Comparison of ENCODE assay signal across 16 cellular contexts in the genomic region with DNA sequence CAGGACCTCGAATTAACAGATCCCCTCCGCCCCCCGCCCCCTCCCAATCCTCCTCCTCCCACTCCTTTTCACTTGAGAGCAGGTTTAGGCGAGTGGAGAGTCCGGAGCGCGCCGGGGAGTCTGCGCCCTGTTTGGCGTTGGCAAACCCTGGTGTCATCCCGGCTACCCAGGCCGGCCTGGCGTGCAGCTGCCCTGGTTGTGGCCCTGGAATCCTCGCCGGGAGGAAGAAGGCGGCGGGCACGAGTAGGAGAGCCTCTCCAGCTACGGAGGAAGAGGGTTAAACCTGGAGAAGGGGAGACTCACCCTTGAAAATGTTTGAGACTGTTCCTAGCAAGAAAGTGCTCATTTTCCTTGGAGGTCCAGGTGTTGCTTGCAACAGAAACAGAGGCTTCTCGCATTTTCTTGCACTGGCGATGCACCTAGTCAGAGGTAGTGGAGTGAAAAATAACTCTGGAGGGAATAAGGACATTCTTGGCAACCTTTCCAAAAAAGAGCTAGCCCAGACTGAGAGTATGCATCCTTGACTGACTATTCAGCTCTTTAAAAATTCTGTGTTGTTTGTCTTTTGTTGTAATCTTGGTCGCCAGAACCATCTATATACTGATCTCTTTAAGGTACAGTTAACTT. TPM values are rescaled to one million over a fixed set of nuclear protein-coding genes. Genes with fewer than 3 reads are reported as not detected.
DNase-seq lines count a peak whose midpoint lies in the region; ATAC-seq, FAIRE-seq and TF ChIP-seq lines count a peak whose summit lies in the region.
"Had no signal": no experiment of that assay in that cellular context is flagged by ENCODE, and none has a peak within 500 bp of the region (broad histone marks: within the 10 kb centered on the region; RNA-seq: fewer than 3 reads in every experiment).

No MANE protein-coding gene starts in this region.

- H3K56ac ChIP-seq in H1 (replicated peaks; ENCODE audit: insufficient read length, low read depth, low read length): no peak overlapping the region

- H2AK5ac ChIP-seq in H1 (ENCODE audit: low read depth, low read length): no peak overlapping the region

- no peak for TF ChIP-seq CTCF in breast epithelium (IDR thresholded peaks at IDR 0.05)
- TF ChIP-seq CTCF in mammary epithelial cell (conservative IDR thresholded peaks at IDR 0.05 in 1 of 2, IDR thresholded peaks at IDR 0.05 in 1 of 2; ENCODE audit: extremely low read depth in 1 of 2, insufficient read depth in 1 of 2, low read depth in 1 of 2, low read length in 2 of 2): no peak
- no peak for TF ChIP-seq CTCF in H1 (IDR thresholded peaks at IDR 0.05; ENCODE audit: control extremely low read depth in 1 of 3, insufficient read depth in 1 of 3, low read depth in 1 of 3, low read length in 3 of 3)
- TF ChIP-seq CTCF in BE2C (IDR thresholded peaks at IDR 0.05; ENCODE audit: low read depth, low read length): no peak
- TF ChIP-seq CTCF in tibial nerve (IDR thresholded peaks at IDR 0.05): no peak

- no peak overlapping the region for H4K8ac ChIP-seq in H1 (ENCODE audit: extremely low read depth, insufficient read depth, low read length)

- no peak overlapping the region for H3K4ac ChIP-seq in H1 (replicated peaks; ENCODE audit: insufficient read length, low read depth, low read length)

- FAIRE-seq in H1 (lab: Jason Lieb, UNC): no peak

- no peak overlapping the region for H3K14ac ChIP-seq in H1 (ENCODE audit: insufficient read length)

- no peak for TF ChIP-seq EP300 in H1 (IDR thresholded peaks at IDR 0.05; ENCODE audit: borderline replicate concordance in 1 of 2, low read depth in 2 of 2, low read length in 2 of 2)
- no peak for TF ChIP-seq EP300 in tibial nerve (IDR thresholded peaks at IDR 0.05)

- no TSS peak for BruUV-seq in mammary epithelial cell (replicated peaks; lab: Mats Ljungman, UMichigan)

- WGBS in mammary epithelial cell (ENCODE audit: low coverage, missing lambda C conversion rate): 36% methylated on average over 6 of the region's 22 CpGs
- WGBS in H1 (ENCODE audit: extremely low coverage in 1 of 2, insufficient coverage in 1 of 2, insufficient read length in 1 of 2, insufficient replicate concordance in 2 of 2, low coverage in 1 of 2, low lambda C conversion rate in 2 of 2, missing lambda C conversion rate in 1 of 2), 2 experiments: 3% methylated on average over 22 of the region's 22 CpGs; no CpG with 5 or more reads in 1 of the 2 experiments
- WGBS in tibial nerve, 2 donors: 16 to 17% methylated on average over 17 to 22 of the region's 22 CpGs

- peak overlapping the region in 2 of 3 donors; percentile 35 to 57 for H3K4me3 ChIP-seq in breast epithelium
- H3K4me3 ChIP-seq in mammary epithelial cell (replicated peaks in 1 of 3; ENCODE audit: insufficient read depth in 1 of 3, low read depth in 2 of 3, low read length in 3 of 3): no peak overlapping the region
- peak overlapping the region; percentile 67 to 86 (median 70) for H3K4me3 ChIP-seq in H1 (ENCODE audit: extremely low read depth in 1 of 4, insufficient read depth in 2 of 4, low read depth in 3 of 4, low read length in 4 of 4)
- no peak overlapping the region for H3K4me3 ChIP-seq in naive thymus-derived CD4-positive, alpha-beta T cell (ENCODE audit: low read length)
- H3K4me3 ChIP-seq in BE2C (ENCODE audit: low read depth, low read length): no peak overlapping the region
- no peak overlapping the region for H3K4me3 ChIP-seq in tibial nerve
- H3K4me3 ChIP-seq: ovary had no signal

- no peak for TF ChIP-seq POLR2A in breast epithelium (IDR thresholded peaks at IDR 0.05)
- TF ChIP-seq POLR2A in H1 (IDR thresholded peaks at IDR 0.05; ENCODE audit: control extremely low read depth in 1 of 2, low read depth in 2 of 2, low read length in 2 of 2): no peak
- TF ChIP-seq POLR2A in tibial nerve (IDR thresholded peaks at IDR 0.05): no peak

- TF ChIP-seq RAD21 in H1 (IDR thresholded peaks at IDR 0.05 in 1 of 2, conservative IDR thresholded peaks at IDR 0.05 in 1 of 2; ENCODE audit: low read depth in 2 of 2, low read length in 2 of 2): no peak

- H2BK12ac ChIP-seq in H1 (ENCODE audit: low read depth, low read length): no peak overlapping the region

- H3K79me1 ChIP-seq in H1 (ENCODE audit: low read depth, low read length): no peaks in the 10 kb centered on the region

- H3K9me3 Mint-ChIP-seq in naive thymus-derived CD4-positive, alpha-beta T cell: peaks cover 0 to 15% (median 3%) of the 10 kb centered on the region in 11 donors
- H3K9me3 Mint-ChIP-seq: activated CD4-positive, alpha-beta T cell treated with anti-CD3 and anti-CD28 coated beads, Interleukin-2, amount 10 ng/mL, durations not matched to agents 7 days and 5 days had no signal

- H3K36me3 ChIP-seq in breast epithelium (no peaks in the 10 kb centered on the region), mammary epithelial cell (ENCODE audit: insufficient read depth, low read length) (no peaks in the 10 kb centered on the region), H1 (ENCODE audit: control insufficient read depth in 2 of 4, insufficient read depth in 4 of 4, low read length in 3 of 4) (peaks cover 0 to 25% (median 0%) of the 10 kb centered on the region in 4 experiments; a peak in 2 of 8 replicates), BE2C (no peaks in the 10 kb centered on the region), tibial nerve (no peaks in the 10 kb centered on the region)
- H3K36me3 ChIP-seq in naive thymus-derived CD4-positive, alpha-beta T cell (ENCODE audit: control insufficient read depth in 2 of 3, insufficient read depth in 3 of 3, low read length in 3 of 3): no peaks in the 10 kb centered on the region
- H3K36me3 ChIP-seq: left lung, ovary had no signal

- H4K20me1 ChIP-seq in mammary epithelial cell (ENCODE audit: insufficient read depth, low read length) (peaks cover 4% of the 10 kb centered on the region), H1 (replicated peaks in 1 of 2; ENCODE audit: control insufficient read depth in 1 of 2, insufficient read depth in 2 of 2, low read length in 2 of 2) (no peaks in the 10 kb centered on the region)

- H3K27me3 ChIP-seq in breast epithelium (peaks cover 3 to 47% of the 10 kb centered on the region in 2 donors), mammary epithelial cell (ENCODE audit: insufficient read depth, low read length) (peaks cover 38% of the 10 kb centered on the region), H1 (replicated peaks in 1 of 4; ENCODE audit: control insufficient read depth in 3 of 4, extremely low read depth in 1 of 4, insufficient read depth in 3 of 4, low read length in 3 of 4) (peaks cover 0 to 39% (median 30%) of the 10 kb centered on the region in 4 experiments; a peak in 6 of 7 replicates), BE2C (peaks cover 89% of the 10 kb centered on the region), tibial nerve (peaks cover 0 to 74% of the 10 kb centered on the region in 2 donors)
- peaks cover 0 to 27% of the 10 kb centered on the region in 2 donors for H3K27me3 ChIP-seq in naive thymus-derived CD4-positive, alpha-beta T cell (ENCODE audit: control insufficient read depth in 2 of 2, insufficient read depth in 2 of 2, low read length in 2 of 2)
- H3K27me3 ChIP-seq: ovary had no signal

- in situ Hi-C loops in mammary epithelial cell (cut with MboI; ENCODE audit: low sequenced_read_pairs in 2 of 2): no loop called here

- POLR2A ChIA-PET in H1 (lab: Charles Lee; ENCODE audit: partially characterized antibody): interaction anchor here (0.8 to 1.3 kb wide), 5 partner anchors 9 to 255 kb away, joined by 3 to 8 read pairs (median 3); no protein-coding TSS in a partner anchor
- POLR2A ChIA-PET in naive thymus-derived CD4-positive, alpha-beta T cell (lab: Charles Lee): no interaction called here

- H4K91ac ChIP-seq in H1 (replicated peaks; ENCODE audit: insufficient read length, low read length): no peak overlapping the region

- no peak overlapping the region for H2AFZ ChIP-seq in mammary epithelial cell (ENCODE audit: low read depth, low read length)
- no peak overlapping the region for H2AFZ ChIP-seq in H1 (ENCODE audit: low read length)

- H3K4me2 ChIP-seq in mammary epithelial cell (ENCODE audit: insufficient read depth, low read depth, low read length) (no peak overlapping the region), H1 (ENCODE audit: insufficient read depth in 1 of 2, low read depth in 2 of 2, low read length in 2 of 2) (peak overlapping the region; percentile 88 to 99)

- no peak for DNase-seq in breast epithelium (ENCODE audit: low spot score in 2 of 2)
- no peak for DNase-seq in mammary epithelial cell
- DNase-seq in H1 (ENCODE audit: low read depth in 1 of 2, low spot score in 2 of 2): peak in 1 of 2 experiments; percentile 69
- DNase-seq in naive thymus-derived CD4-positive, alpha-beta T cell: no peak
- no peak for DNase-seq in BE2C
- DNase-seq in tibial nerve (ENCODE audit: low spot score in 2 of 2): no peak
- DNase-seq in GF-D8 (lab: John Stamatoyannopoulos, UW): no peak
- DNase-seq: activated CD4-positive, alpha-beta T cell treated with anti-CD3 and anti-CD28 coated beads, Interleukin-2, amount 10 ng/mL, durations not matched to agents 7 days and 5 days; activated naive CD4-positive, alpha-beta T cell; AML-193; GDM1; ovary had no signal

- CTCF ChIA-PET in mammary epithelial cell (lab: Charles Lee; ENCODE audit: low non-redundant PET) (no interaction called here), H1 (lab: Charles Lee; ENCODE audit: partially characterized antibody) (interaction anchor here (0.8 to 2.4 kb wide), 7 partner anchors 12 to 468 kb away, joined by 3 to 16 read pairs (median 4); no protein-coding TSS in a partner anchor)
- CTCF ChIA-PET in naive thymus-derived CD4-positive, alpha-beta T cell (lab: Charles Lee): no interaction called here

- H2BK5ac ChIP-seq in H1 (ENCODE audit: low read depth, low read length): no peak overlapping the region

- no peak overlapping the region for H2BK120ac ChIP-seq in H1 (replicated peaks; ENCODE audit: low read depth, low read length)

- H3K27ac ChIP-seq in breast epithelium (no peak overlapping the region), mammary epithelial cell (ENCODE audit: insufficient read depth, low read depth, low read length) (no peak overlapping the region), H1 (ENCODE audit: low read depth, low read length) (no peak overlapping the region), tibial nerve (no peak overlapping the region)
- no peak overlapping the region for H3K27ac ChIP-seq in naive thymus-derived CD4-positive, alpha-beta T cell (ENCODE audit: low read depth, low read length)
- H3K27ac ChIP-seq: foreskin keratinocyte, left lung, ovary had no signal

- H3K79me2 ChIP-seq in mammary epithelial cell (ENCODE audit: insufficient read depth, low read length) (no peaks in the 10 kb centered on the region), H1 (ENCODE audit: control insufficient read depth in 1 of 2, insufficient read depth in 2 of 2, low read length in 2 of 2) (peaks cover 0 to 5% of the 10 kb centered on the region in 2 experiments; a peak in 2 of 4 replicates)

- intact Hi-C loops in breast epithelium (cut with DNase I; ENCODE audit: low total_unique reads) (no loop called here), mammary epithelial cell (cut with micrococcal nuclease) (loop anchor here (10.0 kb wide), 1 partner anchor 441 kb away; no protein-coding TSS in a partner anchor)
- intact Hi-C loops in naive thymus-derived CD4-positive, alpha-beta T cell (cut with micrococcal nuclease): no loop called here

- peaks cover 28% of the 10 kb centered on the region for H3K23me2 ChIP-seq in H1 (ENCODE audit: low read depth, low read length)

- H3K4me1 ChIP-seq in breast epithelium: peaks cover 3 to 15% of the 10 kb centered on the region in 2 donors
- H3K4me1 ChIP-seq in mammary epithelial cell (ENCODE audit: insufficient read depth, low read length): peaks cover 20% of the 10 kb centered on the region
- peaks cover 2 to 16% (median 5%) of the 10 kb centered on the region in 4 experiments; a peak in 6 of 7 replicates for H3K4me1 ChIP-seq in H1 (replicated peaks in 1 of 4; ENCODE audit: control insufficient read depth in 3 of 4, insufficient read depth in 4 of 4, low read length in 3 of 4)
- no peaks in the 10 kb centered on the region for H3K4me1 ChIP-seq in naive thymus-derived CD4-positive, alpha-beta T cell (ENCODE audit: control insufficient read depth in 2 of 2, insufficient read depth in 2 of 2, low read length in 2 of 2)
- peaks cover 3% of the 10 kb centered on the region; the same call in 1 of the 2 replicates for H3K4me1 ChIP-seq in BE2C
- H3K4me1 ChIP-seq in tibial nerve: peaks cover 0 to 33% (median 17%) of the 10 kb centered on the region in 4 donors
- H3K4me1 ChIP-seq: foreskin keratinocyte had no signal

- peaks cover 65 to 76% (median 68%) of the 10 kb centered on the region in 5 donors for H3K27me3 Mint-ChIP-seq in naive thymus-derived CD4-positive, alpha-beta T cell

- peaks cover 0 to 32% (median 17%) of the 10 kb centered on the region in 7 donors for H3K4me1 Mint-ChIP-seq in naive thymus-derived CD4-positive, alpha-beta T cell

- ATAC-seq in naive thymus-derived CD4-positive, alpha-beta T cell: no peak
- ATAC-seq in GM21825 (IDR thresholded peaks at IDR 0.05; ENCODE audit: unreplicated experiment): no peak

- H3K23ac ChIP-seq in H1 (ENCODE audit: insufficient read length): no peak overlapping the region

- H4K5ac ChIP-seq in H1 (ENCODE audit: insufficient read length, low read depth, low read length): peak overlapping the region; percentile 26

- no peak overlapping the region for H3K27ac Mint-ChIP-seq in naive thymus-derived CD4-positive, alpha-beta T cell
- H3K27ac Mint-ChIP-seq: activated CD4-positive, alpha-beta T cell treated with anti-CD3 and anti-CD28 coated beads, Interleukin-2, amount 10 ng/mL, durations not matched to agents 7 days and 5 days had no signal

- peak overlapping the region; percentile 69; the same call in 1 of the 2 replicates for H2BK20ac ChIP-seq in H1 (ENCODE audit: low read length)

- no peak overlapping the region for H2BK15ac ChIP-seq in H1 (ENCODE audit: low read length)

- H3K18ac ChIP-seq in H1 (ENCODE audit: extremely low read depth, low read length): peak overlapping the region; percentile 20; the same call in 1 of the 2 replicates

- no peaks in the 10 kb centered on the region for H3K9me3 ChIP-seq in breast epithelium
- no peaks in the 10 kb centered on the region for H3K9me3 ChIP-seq in mammary epithelial cell (replicated peaks; ENCODE audit: insufficient read depth, low read length)
- H3K9me3 ChIP-seq in H1 (ENCODE audit: insufficient read depth in 2 of 2, low read depth in 1 of 2, low read length in 1 of 2): no peaks in the 10 kb centered on the region; a peak in 1 of 4 replicates
- H3K9me3 ChIP-seq in naive thymus-derived CD4-positive, alpha-beta T cell (ENCODE audit: control insufficient read depth in 2 of 3, low read length in 3 of 3): no peaks in the 10 kb centered on the region
- H3K9me3 ChIP-seq in BE2C: no peaks in the 10 kb centered on the region
- H3K9me3 ChIP-seq in tibial nerve: no peaks in the 10 kb centered on the region
- H3K9me3 ChIP-seq: left lung, ovary had no signal

- H3K9ac ChIP-seq in mammary epithelial cell (ENCODE audit: insufficient read depth, low read length) (no peak overlapping the region), H1 (replicated peaks in 1 of 4; ENCODE audit: extremely low read depth in 1 of 4, low read depth in 3 of 4, low read length in 3 of 4) (peak overlapping the region in 1 of 4 experiments; percentile 26; a peak in 2 of 7 replicates)

- peak overlapping the region; percentile 1 to 47 (median 31) for H3K4me3 Mint-ChIP-seq in naive thymus-derived CD4-positive, alpha-beta T cell
- H3K4me3 Mint-ChIP-seq: activated CD4-positive, alpha-beta T cell treated with anti-CD3 and anti-CD28 coated beads, Interleukin-2, amount 10 ng/mL, durations not matched to agents 7 days and 5 days had no signal

- H3K36me3 Mint-ChIP-seq in naive thymus-derived CD4-positive, alpha-beta T cell: peaks cover 0 to 4% (median 0%) of the 10 kb centered on the region in 5 donors

- dilution Hi-C loops in mammary epithelial cell (cut with HindIII; ENCODE audit: low sequenced_read_pairs): no loop called here

RNA-seq across cellular contexts. Expression of a gene that starts 1.3 kb away (rescaled TPM):
- total RNA-seq in breast epithelium: not detected
- total RNA-seq in mammary epithelial cell: not detected
- not detected for polyA plus RNA-seq in mammary epithelial cell
- polyA minus RNA-seq in mammary epithelial cell: not detected
- total RNA-seq in H1 (2021; fragmentation: NEBNext Ultra II Directional; extraction: Animal tissue kit (Norgen Biotek cat#: 25700)): 3.9 and 4.2 TPM in 2 replicates
- polyA plus RNA-seq in H1 (2011; rRNA removed): 3.9 and 9.3 TPM in 2 replicates
- 7.1 TPM for polyA plus RNA-seq in H1 (2011; cell fraction: cytosol; rRNA removed)
- 6.9 TPM for polyA plus RNA-seq in H1 (2011; cell fraction: nucleus; rRNA removed)
- polyA plus RNA-seq in H1 (2012, experiment 1 of 2): 2.8 to 3.9 TPM (median 3.0 TPM) in 4 replicates
- 2.5 TPM for polyA plus RNA-seq in H1 (2012, experiment 2 of 2)
- 1.5 TPM for polyA plus RNA-seq in H1 (2013, experiment 1 of 2)
- polyA plus RNA-seq in H1 (2013, experiment 2 of 2): 1.1 TPM
- polyA minus RNA-seq in H1 (2011; rRNA and poly(A)+ RNA removed): 3.7 and 7.6 TPM in 2 replicates
- polyA minus RNA-seq in H1 (2011; cell fraction: cytosol; rRNA and poly(A)+ RNA removed): 8.8 TPM
- polyA minus RNA-seq in H1 (2011; cell fraction: nucleus; rRNA and poly(A)+ RNA removed): 13.7 TPM
- not detected for total RNA-seq in naive thymus-derived CD4-positive, alpha-beta T cell
- polyA plus RNA-seq in naive thymus-derived CD4-positive, alpha-beta T cell: not detected
- not detected for polyA plus RNA-seq in BE2C (2012; ENCODE audit: insufficient read depth, insufficient read length, low read depth)
- total RNA-seq in tibial nerve: not detected
- total RNA-seq: activated CD4-positive, alpha-beta T cell treated with anti-CD3 and anti-CD28 coated beads, Interleukin-2, amount 10 ng/mL, durations not matched to agents 7 days and 5 days; foreskin keratinocyte; LHCN-M2; ovary had no signal
- polyA plus RNA-seq: foreskin keratinocyte had no signal

Comparison
In these comparisons a context has a peak if more than half of its experiments do, and no peak if none do; other contexts are left out.
1. H3K4me3 ChIP-seq: peak in breast epithelium (2 of 3) and H1 (4 of 4); none in mammary epithelial cell (0 of 3), naive thymus-derived CD4-positive, alpha-beta T cell (single experiment), BE2C (single experiment) and tibial nerve (0 of 4).